Comparison of ENCODE assay signal across 17 cellular contexts in the genomic region with DNA sequence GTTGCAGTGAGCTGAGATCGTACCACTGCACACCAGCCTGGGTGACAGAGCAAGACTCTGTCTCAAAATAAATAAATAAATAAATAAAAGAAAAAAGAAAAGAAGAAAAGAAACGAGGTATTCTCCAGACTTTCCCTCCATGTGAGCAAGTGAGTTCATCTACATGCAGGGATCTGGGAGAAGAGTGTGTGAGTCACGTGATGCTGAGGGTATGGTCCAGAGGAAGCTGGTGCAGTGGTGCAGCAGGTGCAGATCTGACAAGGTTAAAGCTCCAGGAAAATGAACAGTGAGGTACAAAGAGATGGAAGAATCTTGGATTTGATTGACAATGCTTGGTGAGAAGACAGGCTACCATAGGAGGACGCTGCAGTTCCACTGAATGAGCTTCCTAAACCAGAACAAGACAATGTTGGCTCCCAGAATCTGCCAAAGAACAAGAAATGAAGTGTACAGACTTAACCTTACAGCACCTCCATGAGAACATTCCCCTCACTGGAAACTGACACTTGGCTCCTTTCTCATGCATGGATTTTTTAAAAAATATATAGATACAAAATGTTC.
"Had no signal": no experiment of that assay in that cellular context is flagged by ENCODE, and none has a peak within 500 bp of the region (broad histone marks: within the 10 kb centered on the region; RNA-seq: fewer than 3 reads in every experiment).

No MANE protein-coding gene starts in this region.

- H3K36me3 Mint-ChIP-seq: stimulated activated memory B cell treated with anti-CD40 and anti-IgM and Interleukin-4, amounts not matched to agents 10 μg/mL and 1 μg/mL and 100 μg/mL, for 72 hours had no signal

- H3K27ac ChIP-seq: brain microvascular endothelial cell, heart right ventricle, thyroid gland had no signal

- H3K36me3 ChIP-seq: brain microvascular endothelial cell, heart right ventricle, thyroid gland had no signal

- H3K4me3 Mint-ChIP-seq: mesothelial cell of epicardium; stimulated activated memory B cell treated with anti-CD40 and anti-IgM and Interleukin-4, amounts not matched to agents 10 μg/mL and 1 μg/mL and 100 μg/mL, for 72 hours; T-helper 2 cell treated with Interferon-gamma antibody and Interleukin-4, amounts not matched to agents 5 μg/mL and 100 μg/mL, for 36 hours had no signal

- FAIRE-seq: frontal cortex, urothelium cell line had no signal

- ATAC-seq: heart right ventricle; stimulated activated memory B cell treated with anti-CD40 and anti-IgM and Interleukin-4, amounts not matched to agents 10 μg/mL and 1 μg/mL and 100 μg/mL, for 72 hours had no signal

- H3K27me3 Mint-ChIP-seq: stimulated activated memory B cell treated with anti-CD40 and anti-IgM and Interleukin-4, amounts not matched to agents 10 μg/mL and 1 μg/mL and 100 μg/mL, for 72 hours had no signal

- H3K4me3 ChIP-seq: heart right ventricle, lung, thyroid gland had no signal

- H3K27me3 ChIP-seq: brain microvascular endothelial cell, heart right ventricle, thyroid gland had no signal

- H3K9me3 ChIP-seq: thyroid gland had no signal

- H3K27ac Mint-ChIP-seq: mesothelial cell of epicardium; stimulated activated memory B cell treated with anti-CD40 and anti-IgM and Interleukin-4, amounts not matched to agents 10 μg/mL and 1 μg/mL and 100 μg/mL, for 72 hours; T-helper 2 cell treated with Interferon-gamma antibody and Interleukin-4, amounts not matched to agents 5 μg/mL and 100 μg/mL, for 36 hours had no signal

- H3K9me3 Mint-ChIP-seq: T-helper 2 cell treated with Interferon-gamma antibody and Interleukin-4, amounts not matched to agents 5 μg/mL and 100 μg/mL, for 36 hours had no signal

- DNase-seq: activated CD4-positive, alpha-beta T cell treated with anti-CD3 and anti-CD28 coated beads for 1 hour; activated CD4-positive, alpha-beta T cell treated with anti-CD3 and anti-CD28 coated beads, Interleukin-2, amount 50 U/mL, for 4 hours; activated naive CD4-positive, alpha-beta T cell treated with Interleukin-2 at 50 U/mL for 16 hours; activated T-cell treated with anti-CD3 and anti-CD28 coated beads for 4 hours; anterior cingulate cortex; brain microvascular endothelial cell; cerebellar nuclear complex; effector CD8-positive, alpha-beta T cell; heart right ventricle; stimulated activated CD4-positive, alpha-beta T cell treated with anti-CD3 and anti-CD28 coated beads, Interleukin-2, amount 100 ng/mL, for 48 hours; thyroid gland had no signal

- H3K4me1 Mint-ChIP-seq: stimulated activated memory B cell treated with anti-CD40 and anti-IgM and Interleukin-4, amounts not matched to agents 10 μg/mL and 1 μg/mL and 100 μg/mL, for 72 hours had no signal

- H3K4me1 ChIP-seq: heart right ventricle, thyroid gland had no signal
